8 cellular contexts compared by ENCODE assay signal in the genomic region with DNA sequence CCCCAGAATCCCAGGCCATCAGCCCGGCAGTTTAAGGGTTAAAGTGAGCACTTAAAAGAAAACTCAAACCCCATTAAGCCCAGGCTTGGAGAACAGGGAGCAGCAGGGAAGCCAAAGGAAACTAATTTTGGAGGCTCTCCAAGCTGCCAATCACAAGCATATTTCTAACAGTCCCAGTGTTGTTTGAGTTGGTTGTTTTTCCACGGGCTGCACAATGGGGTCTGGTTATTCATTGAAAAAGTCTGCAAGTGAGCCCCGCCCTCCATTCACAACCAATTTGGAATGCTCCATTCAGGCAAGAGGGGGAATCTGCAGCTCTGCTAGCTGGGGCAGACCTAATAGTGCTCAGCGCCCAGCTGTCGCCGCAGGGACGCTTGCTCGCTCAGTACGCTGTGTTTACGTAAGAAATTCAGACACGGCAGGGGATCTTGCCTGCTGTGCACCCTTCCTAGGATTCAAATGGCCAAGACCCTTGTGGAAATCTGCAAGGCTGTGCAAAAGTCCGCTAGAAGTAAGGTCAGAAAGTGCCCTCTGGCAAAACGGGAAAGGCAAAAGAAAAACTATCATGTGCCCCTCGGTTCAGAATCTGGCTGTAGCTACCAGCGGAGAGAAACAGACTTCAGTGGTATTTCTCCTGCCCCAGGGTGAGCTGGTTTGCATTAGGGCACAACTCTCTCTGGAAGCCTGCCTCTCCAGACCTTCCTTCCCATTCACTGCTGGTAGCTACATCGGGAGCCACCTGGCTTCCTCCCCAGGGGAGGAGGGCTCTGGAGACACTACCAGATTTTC. TPM values are rescaled to one million over a fixed set of nuclear protein-coding genes. Genes with fewer than 3 reads are reported as not detected.
DNase-seq lines count a peak whose midpoint lies in the region; ATAC-seq lines count a peak whose summit lies in the region.

No MANE protein-coding gene starts in this region.

- ATAC-seq in Right ventricle myocardium inferior (peak; percentile 91), left colon (peak; percentile 94), HG02981 (IDR thresholded peaks at IDR 0.05; ENCODE audit: unreplicated experiment) (no peak), HG03469 (IDR thresholded peaks at IDR 0.05; ENCODE audit: unreplicated experiment) (no peak)
- ATAC-seq in stimulated activated naive CD8-positive, alpha-beta T cell treated with anti-CD3 and anti-CD28 coated beads, Interleukin-15, Interleukin-2, amounts not matched to agents 100 U/mL and 50 U/mL, for 24 hours, result peak; percentile 43

- intact Hi-C loops in Right ventricle myocardium inferior (cut with DNase I) (no loop called here), cardiac septum (cut with DNase I) (loop anchor here (5.0 kb wide), 1 partner anchor 114 kb away; no protein-coding TSS in a partner anchor), left colon (cut with DNase I, micrococcal nuclease) (no loop called here)

- DNase-seq in Right ventricle myocardium inferior (ENCODE audit: missing footprints), result peak; percentile 77
- DNase-seq in cardiac septum (ENCODE audit: low spot score), result no peak
- peak; percentile 86 for DNase-seq in NCI-H774 (lab: John Stamatoyannopoulos, UW)
- peak; percentile 94 to 95 for DNase-seq in dermis microvascular lymphatic vessel endothelial cell (ENCODE audit: low read depth in 2 of 2)
- DNase-seq in left colon, result peak; percentile 65 to 66
- DNase-seq in stimulated activated naive CD8-positive, alpha-beta T cell treated with anti-CD3 and anti-CD28 coated beads, Interleukin-15, Interleukin-2, amounts not matched to agents 100 U/mL and 50 U/mL, for 24 hours, result no peak

RNA-seq across cellular contexts. Expression of a gene that starts 11.0 kb away (rescaled TPM):
- 4.7 TPM for total RNA-seq in Right ventricle myocardium inferior
- total RNA-seq in cardiac septum, result 17.4 TPM
- 25.7 and 28.5 TPM in 2 replicates for total RNA-seq in dermis microvascular lymphatic vessel endothelial cell
- total RNA-seq in left colon, result 1 to 10 TPM; 2.2 to 4.0 TPM

Comparison
In these comparisons a context has a peak if more than half of its experiments do, and no peak if none do; other contexts are left out.
1. DNase-seq: peak in Right ventricle myocardium inferior (single experiment), NCI-H774 (single experiment), dermis microvascular lymphatic vessel endothelial cell (2 of 2) and left colon (2 of 2); none in cardiac septum (single experiment) and stimulated activated naive CD8-positive, alpha-beta T cell treated with anti-CD3 and anti-CD28 coated beads, Interleukin-15, Interleukin-2, amounts not matched to agents 100 U/mL and 50 U/mL, for 24 hours (single experiment).
2. ATAC-seq: peak in Right ventricle myocardium inferior (single experiment), left colon (single experiment) and stimulated activated naive CD8-positive, alpha-beta T cell treated with anti-CD3 and anti-CD28 coated beads, Interleukin-15, Interleukin-2, amounts not matched to agents 100 U/mL and 50 U/mL, for 24 hours (single experiment); none in HG02981 (single experiment) and HG03469 (single experiment).